In genomic region chr1:57115030-57115614, GRCh38 we compare ENCODE assay signal across 16 cellular contexts.
DNase-seq lines count a peak whose midpoint lies in the region; ATAC-seq and TF ChIP-seq lines count a peak whose summit lies in the region.
"Had no signal": no experiment of that assay in that cellular context is flagged by ENCODE, and none has a peak within 500 bp of the region (broad histone marks: within the 10 kb centered on the region; RNA-seq: fewer than 3 reads in every experiment).

No MANE protein-coding gene starts in this region.

- H2BK120ac ChIP-seq in neuronal stem cell (ENCODE audit: low read depth, low read length), result no peak overlapping the region

- TF ChIP-seq POLR2A in right lobe of liver (IDR thresholded peaks at IDR 0.05), result no peak

- peak overlapping the region; percentile 73 for H3K18ac ChIP-seq in neuronal stem cell (ENCODE audit: low read length)

- peak; percentile 1 to 61 for DNase-seq in NCI-H524 (lab: John Stamatoyannopoulos, UW)
- DNase-seq in NCI-H524 treated with DMSO at 0.1 percent for 48 hours (lab: John Stamatoyannopoulos, UW), result no peak
- DNase-seq in NCI-H82 (lab: John Stamatoyannopoulos, UW), result peak; percentile 83
- DNase-seq in heart right ventricle, result no peak
- DNase-seq in neuronal stem cell (ENCODE audit: low spot score), result no peak
- DNase-seq in MV-4-11 (lab: John Stamatoyannopoulos, UW), result no peak
- DNase-seq in right lobe of liver, result no peak
- DNase-seq: AML-193; Caco-2; CD4-positive, alpha-beta T cell; HCEC 1CT had no signal

- intact Hi-C loops in heart right ventricle (cut with DNase I) (loop anchor here in 1 of 10 donors (10.0 kb wide), 1 partner anchor 60 kb away; no protein-coding TSS in a partner anchor), right lobe of liver (cut with DNase I) (no loop called here)

- H4K8ac ChIP-seq in neuronal stem cell (ENCODE audit: low read depth, low read length), result no peak overlapping the region

- H3K9ac ChIP-seq in neuronal stem cell (ENCODE audit: low read depth, low read length, poor library complexity), result no peak overlapping the region

- H2AK5ac ChIP-seq in neuronal stem cell (ENCODE audit: low read depth, low read length), result no peak overlapping the region

- no peak overlapping the region for H2BK12ac ChIP-seq in neuronal stem cell (ENCODE audit: low read length)

- 70 to 75% methylated on average over 4 of the region's 4 CpGs for WGBS in heart right ventricle, 2 donors
- no CpG with 5 or more reads among the region's 4 CpGs for WGBS in neuronal stem cell (ENCODE audit: extremely low coverage in 2 of 2, insufficient read length in 2 of 2, insufficient replicate concordance in 1 of 2), 2 donors
- WGBS in right lobe of liver (ENCODE audit: insufficient coverage, low coverage, low lambda C conversion rate, missing lambda C conversion rate), result 82% methylated on average over 4 of the region's 4 CpGs

- H3K27me3 ChIP-seq in heart right ventricle, result no peaks in the 10 kb centered on the region
- no peaks in the 10 kb centered on the region for H3K27me3 ChIP-seq in neuronal stem cell (ENCODE audit: control insufficient read depth in 3 of 3, insufficient read depth in 3 of 3, low read depth in 1 of 3, low read length in 3 of 3)
- H3K27me3 ChIP-seq in right lobe of liver, result no peaks in the 10 kb centered on the region

- ATAC-seq in heart right ventricle (peak; percentile 29 to 94 (median 83)), right lobe of liver (no peak)
- ATAC-seq: A549, GM23338 had no signal

- no peaks in the 10 kb centered on the region for H3K79me1 ChIP-seq in neuronal stem cell (ENCODE audit: low read depth, low read length)

- no peak overlapping the region for H3K14ac ChIP-seq in neuronal stem cell (ENCODE audit: low read length)

- H3K9me3 ChIP-seq in heart right ventricle (no peaks in the 10 kb centered on the region), neuronal stem cell (replicated peaks in 1 of 2; ENCODE audit: control insufficient read depth in 2 of 2, insufficient read depth in 1 of 2, low read depth in 1 of 2, low read length in 2 of 2) (no peaks in the 10 kb centered on the region), right lobe of liver (no peaks in the 10 kb centered on the region)
- H3K9me3 ChIP-seq: A549, Caco-2 had no signal

- no peak overlapping the region for H3K4ac ChIP-seq in neuronal stem cell (ENCODE audit: low read length)

- H4K91ac ChIP-seq in neuronal stem cell (ENCODE audit: low read depth, low read length, poor library complexity), result peak overlapping the region; percentile 61

- H3K23ac ChIP-seq in neuronal stem cell (ENCODE audit: low read depth, low read length, poor library complexity), result no peak overlapping the region

- no peaks in the 10 kb centered on the region for H3K36me3 ChIP-seq in heart right ventricle
- H3K36me3 ChIP-seq in neuronal stem cell (replicated peaks in 1 of 2; ENCODE audit: control insufficient read depth in 2 of 2, insufficient read depth in 2 of 2, low read length in 2 of 2), result no peaks in the 10 kb centered on the region
- H3K36me3 ChIP-seq in right lobe of liver, result no peaks in the 10 kb centered on the region

- H2BK5ac ChIP-seq in neuronal stem cell (ENCODE audit: low read length), result no peak overlapping the region

- H3K27ac ChIP-seq in heart right ventricle (peak overlapping the region in 6 of 10 donors; percentile 0 to 83 (median 56)), neuronal stem cell (replicated peaks; ENCODE audit: low read length) (no peak overlapping the region), right lobe of liver (no peak overlapping the region)
- H3K27ac ChIP-seq: 22Rv1, A549, C4-2B, HL-60 had no signal

- H2AFZ ChIP-seq in neuronal stem cell (ENCODE audit: low read length), result no peak overlapping the region
- H2AFZ ChIP-seq: GM23338 had no signal

- no peak overlapping the region for H3K4me2 ChIP-seq in neuronal stem cell (ENCODE audit: insufficient read depth, low read length, poor library complexity, severe bottlenecking)
- H3K4me2 ChIP-seq: A549, GM23338 had no signal

- H3K4me1 ChIP-seq in heart right ventricle (peaks cover 0 to 33% (median 4%) of the 10 kb centered on the region in 9 donors), neuronal stem cell (ENCODE audit: control insufficient read depth in 2 of 2, insufficient read depth in 1 of 2, low read depth in 1 of 2, low read length in 2 of 2) (peaks cover 9 to 24% of the 10 kb centered on the region in 2 donors), right lobe of liver (no peaks in the 10 kb centered on the region)
- H3K4me1 ChIP-seq: A549 had no signal

- TF ChIP-seq CTCF in heart right ventricle (IDR thresholded peaks at IDR 0.05) (no peak), right lobe of liver (IDR thresholded peaks at IDR 0.05) (no peak)

- H3K4me3 ChIP-seq in heart right ventricle, result no peak overlapping the region
- no peak overlapping the region for H3K4me3 ChIP-seq in neuronal stem cell (ENCODE audit: low read length in 2 of 2)
- no peak overlapping the region for H3K4me3 ChIP-seq in right lobe of liver
- H3K4me3 ChIP-seq: A549, GM23338 had no signal

- no peak overlapping the region for H2BK15ac ChIP-seq in neuronal stem cell (ENCODE audit: low read length)

Comparison
In these comparisons a context has a peak if more than half of its experiments do, and no peak if none do; other contexts are left out.
1. DNase-seq: peak in NCI-H524 (2 of 2) and NCI-H82 (single experiment); none in NCI-H524 treated with DMSO at 0.1 percent for 48 hours (single experiment), heart right ventricle (0 of 2), neuronal stem cell (single experiment), MV-4-11 (single experiment) and right lobe of liver (0 of 3).
2. ATAC-seq: peak in heart right ventricle (8 of 8); none in right lobe of liver (0 of 4).
3. H3K27ac ChIP-seq: peak in heart right ventricle (6 of 10); none in neuronal stem cell (single experiment) and right lobe of liver (0 of 3).